1 cellular context compared by ENCODE assay signal in the genomic region with DNA sequence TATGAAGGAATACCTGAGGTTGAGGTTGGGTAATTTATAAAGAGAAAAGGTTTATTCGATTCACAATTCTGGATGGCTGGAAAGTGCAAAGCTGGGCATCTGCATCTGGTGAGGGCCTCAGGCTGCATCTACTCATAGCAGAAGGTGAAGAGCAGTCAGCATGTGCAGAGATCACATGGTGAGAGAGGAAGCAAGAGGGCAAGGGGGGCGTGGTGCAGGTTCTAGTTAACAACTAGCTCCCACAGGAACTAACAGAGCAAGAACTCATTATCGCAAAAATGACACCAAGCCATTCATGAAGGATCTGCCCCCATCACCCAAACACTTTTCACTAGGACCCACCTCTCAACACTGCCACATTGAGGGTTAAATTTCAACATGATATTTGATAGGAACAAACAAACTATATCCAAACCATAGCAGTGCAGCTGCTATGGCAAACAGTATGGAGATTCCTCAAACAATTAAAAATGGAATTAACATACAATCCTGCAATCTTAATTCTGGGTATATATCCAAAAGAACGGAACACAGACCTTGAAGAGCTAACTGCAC.
A peak's percentile ranks its signal among the peaks of the same experiment; 100 is the strongest.
TF ChIP-seq lines count a peak whose summit lies in the region.

No MANE protein-coding gene starts in this region.

TF ChIP-seq in HepG2, 621 proteins besides CTCF, POLR2A, EP300 and RAD21 (continued from another document):
- TF ChIP-seq, protein P1, sequence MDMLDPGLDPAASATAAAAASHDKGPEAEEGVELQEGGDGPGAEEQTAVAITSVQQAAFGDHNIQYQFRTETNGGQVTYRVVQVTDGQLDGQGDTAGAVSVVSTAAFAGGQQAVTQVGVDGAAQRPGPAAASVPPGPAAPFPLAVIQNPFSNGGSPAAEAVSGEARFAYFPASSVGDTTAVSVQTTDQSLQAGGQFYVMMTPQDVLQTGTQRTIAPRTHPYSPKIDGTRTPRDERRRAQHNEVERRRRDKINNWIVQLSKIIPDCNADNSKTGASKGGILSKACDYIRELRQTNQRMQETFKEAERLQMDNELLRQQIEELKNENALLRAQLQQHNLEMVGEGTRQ (IDR thresholded peaks at IDR 0.05; ENCODE audit: low read depth, low read length), result 0 out of 2 replicates have a peak, but pooled peaks have one; percentile 15
- TF ChIP-seq, protein P1 (CRISPR knock-in tag; IDR thresholded peaks at IDR 0.05; ENCODE audit: borderline replicate concordance), result no peak; the same call in 1 of the 2 replicates
- TF ChIP-seq SALL1 (CRISPR knock-in tag; IDR thresholded peaks at IDR 0.05) (peak; percentile 62), ZFX (CRISPR knock-in tag; IDR thresholded peaks at IDR 0.05; ENCODE audit: low read depth) (0 out of 2 replicates have a peak, but pooled peaks have one; percentile 18), SOX13 (IDR thresholded peaks at IDR 0.05) (no peak), SOX13 (CRISPR knock-in tag; conservative IDR thresholded peaks at IDR 0.05 in 1 of 2, IDR thresholded peaks at IDR 0.05 in 1 of 2) (0 out of 4 replicates have a peak, but pooled peaks of 1 of the 2 experiments have one; percentile 10), KDM4B (CRISPR knock-in tag; IDR thresholded peaks at IDR 0.05) (no peak), CCDC6 (CRISPR knock-in tag; IDR thresholded peaks at IDR 0.05) (0 out of 2 replicates have a peak, but pooled peaks have one; percentile 40), RFXAP (CRISPR knock-in tag; IDR thresholded peaks at IDR 0.05; ENCODE audit: borderline replicate concordance) (no peak), SAP130 (CRISPR knock-in tag; IDR thresholded peaks at IDR 0.05; ENCODE audit: low read depth) (peak; percentile 58), SOX6 (IDR thresholded peaks at IDR 0.05) (no peak), SOX6 (CRISPR knock-in tag; IDR thresholded peaks at IDR 0.05) (0 out of 2 replicates have a peak, but pooled peaks have one; percentile 23), MED1 (CRISPR knock-in tag; IDR thresholded peaks at IDR 0.05) (0 out of 2 replicates have a peak, but pooled peaks have one; percentile 30), KLF9 (CRISPR knock-in tag; IDR thresholded peaks at IDR 0.05; ENCODE audit: low read depth) (no peak), TBX2 (CRISPR knock-in tag; IDR thresholded peaks at IDR 0.05; ENCODE audit: borderline replicate concordance) (peak; percentile 29; the same call in 1 of the 2 replicates), MXD4 (CRISPR knock-in tag; IDR thresholded peaks at IDR 0.05) (peak; percentile 62; the same call in 1 of the 2 replicates), SPEN (CRISPR knock-in tag; IDR thresholded peaks at IDR 0.05; ENCODE audit: low read depth) (0 out of 2 replicates have a peak, but pooled peaks have one; percentile 40), ZBTB38 (CRISPR knock-in tag; IDR thresholded peaks at IDR 0.05) (0 out of 2 replicates have a peak, but pooled peaks have one; percentile 26), ZNF792 (CRISPR knock-in tag; IDR thresholded peaks at IDR 0.05) (0 out of 2 replicates have a peak, but pooled peaks have one; percentile 57), ZNF841 (CRISPR knock-in tag; IDR thresholded peaks at IDR 0.05; ENCODE audit: borderline replicate concordance) (no peak), MXI1 (IDR thresholded peaks at IDR 0.05; ENCODE audit: borderline replicate concordance, low read depth, low read length) (peak; percentile 36; the same call in 1 of the 3 replicates), ZNF790 (CRISPR knock-in tag; IDR thresholded peaks at IDR 0.05; ENCODE audit: borderline replicate concordance) (no peak), FOXA3 (CRISPR knock-in tag; IDR thresholded peaks at IDR 0.05) (peak; percentile 21; the same call in 1 of the 2 replicates), ZNF879 (CRISPR knock-in tag; IDR thresholded peaks at IDR 0.05) (no peak), FOXA1 (IDR thresholded peaks at IDR 0.05) (no peak), FOXA1 (CRISPR knock-in tag; IDR thresholded peaks at IDR 0.05) (no peak), PLRG1 (conservative IDR thresholded peaks at IDR 0.05) (no peak), MIXL1 (CRISPR knock-in tag; IDR thresholded peaks at IDR 0.05) (0 out of 2 replicates have a peak, but pooled peaks have one; percentile 20), MYC (CRISPR knock-in tag; IDR thresholded peaks at IDR 0.05; ENCODE audit: borderline replicate concordance) (peak; percentile 32; the same call in 1 of the 2 replicates)
- TF ChIP-seq, protein P2, sequence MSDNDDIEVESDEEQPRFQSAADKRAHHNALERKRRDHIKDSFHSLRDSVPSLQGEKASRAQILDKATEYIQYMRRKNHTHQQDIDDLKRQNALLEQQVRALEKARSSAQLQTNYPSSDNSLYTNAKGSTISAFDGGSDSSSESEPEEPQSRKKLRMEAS (IDR thresholded peaks at IDR 0.05), result peak; percentile 75
- TF ChIP-seq, protein P3, sequence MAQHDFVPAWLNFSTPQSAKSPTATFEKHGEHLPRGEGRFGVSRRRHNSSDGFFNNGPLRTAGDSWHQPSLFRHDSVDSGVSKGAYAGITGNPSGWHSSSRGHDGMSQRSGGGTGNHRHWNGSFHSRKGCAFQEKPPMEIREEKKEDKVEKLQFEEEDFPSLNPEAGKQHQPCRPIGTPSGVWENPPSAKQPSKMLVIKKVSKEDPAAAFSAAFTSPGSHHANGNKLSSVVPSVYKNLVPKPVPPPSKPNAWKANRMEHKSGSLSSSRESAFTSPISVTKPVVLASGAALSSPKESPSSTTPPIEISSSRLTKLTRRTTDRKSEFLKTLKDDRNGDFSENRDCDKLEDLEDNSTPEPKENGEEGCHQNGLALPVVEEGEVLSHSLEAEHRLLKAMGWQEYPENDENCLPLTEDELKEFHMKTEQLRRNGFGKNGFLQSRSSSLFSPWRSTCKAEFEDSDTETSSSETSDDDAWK (CRISPR knock-in tag; IDR thresholded peaks at IDR 0.05), result no peak
- TF ChIP-seq, protein P4, sequence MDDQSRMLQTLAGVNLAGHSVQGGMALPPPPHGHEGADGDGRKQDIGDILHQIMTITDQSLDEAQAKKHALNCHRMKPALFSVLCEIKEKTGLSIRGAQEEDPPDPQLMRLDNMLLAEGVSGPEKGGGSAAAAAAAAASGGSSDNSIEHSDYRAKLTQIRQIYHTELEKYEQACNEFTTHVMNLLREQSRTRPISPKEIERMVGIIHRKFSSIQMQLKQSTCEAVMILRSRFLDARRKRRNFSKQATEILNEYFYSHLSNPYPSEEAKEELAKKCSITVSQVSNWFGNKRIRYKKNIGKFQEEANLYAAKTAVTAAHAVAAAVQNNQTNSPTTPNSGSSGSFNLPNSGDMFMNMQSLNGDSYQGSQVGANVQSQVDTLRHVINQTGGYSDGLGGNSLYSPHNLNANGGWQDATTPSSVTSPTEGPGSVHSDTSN (CRISPR knock-in tag; IDR thresholded peaks at IDR 0.05; ENCODE audit: borderline replicate concordance), result no peak
- TF ChIP-seq, protein P5, sequence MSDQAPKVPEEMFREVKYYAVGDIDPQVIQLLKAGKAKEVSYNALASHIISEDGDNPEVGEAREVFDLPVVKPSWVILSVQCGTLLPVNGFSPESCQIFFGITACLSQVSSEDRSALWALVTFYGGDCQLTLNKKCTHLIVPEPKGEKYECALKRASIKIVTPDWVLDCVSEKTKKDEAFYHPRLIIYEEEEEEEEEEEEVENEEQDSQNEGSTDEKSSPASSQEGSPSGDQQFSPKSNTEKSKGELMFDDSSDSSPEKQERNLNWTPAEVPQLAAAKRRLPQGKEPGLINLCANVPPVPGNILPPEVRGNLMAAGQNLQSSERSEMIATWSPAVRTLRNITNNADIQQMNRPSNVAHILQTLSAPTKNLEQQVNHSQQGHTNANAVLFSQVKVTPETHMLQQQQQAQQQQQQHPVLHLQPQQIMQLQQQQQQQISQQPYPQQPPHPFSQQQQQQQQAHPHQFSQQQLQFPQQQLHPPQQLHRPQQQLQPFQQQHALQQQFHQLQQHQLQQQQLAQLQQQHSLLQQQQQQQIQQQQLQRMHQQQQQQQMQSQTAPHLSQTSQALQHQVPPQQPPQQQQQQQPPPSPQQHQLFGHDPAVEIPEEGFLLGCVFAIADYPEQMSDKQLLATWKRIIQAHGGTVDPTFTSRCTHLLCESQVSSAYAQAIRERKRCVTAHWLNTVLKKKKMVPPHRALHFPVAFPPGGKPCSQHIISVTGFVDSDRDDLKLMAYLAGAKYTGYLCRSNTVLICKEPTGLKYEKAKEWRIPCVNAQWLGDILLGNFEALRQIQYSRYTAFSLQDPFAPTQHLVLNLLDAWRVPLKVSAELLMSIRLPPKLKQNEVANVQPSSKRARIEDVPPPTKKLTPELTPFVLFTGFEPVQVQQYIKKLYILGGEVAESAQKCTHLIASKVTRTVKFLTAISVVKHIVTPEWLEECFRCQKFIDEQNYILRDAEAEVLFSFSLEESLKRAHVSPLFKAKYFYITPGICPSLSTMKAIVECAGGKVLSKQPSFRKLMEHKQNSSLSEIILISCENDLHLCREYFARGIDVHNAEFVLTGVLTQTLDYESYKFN (CRISPR knock-in tag; conservative IDR thresholded peaks at IDR 0.05), result 0 out of 2 replicates have a peak, but pooled peaks have one; percentile 12
- TF ChIP-seq, protein P6, sequence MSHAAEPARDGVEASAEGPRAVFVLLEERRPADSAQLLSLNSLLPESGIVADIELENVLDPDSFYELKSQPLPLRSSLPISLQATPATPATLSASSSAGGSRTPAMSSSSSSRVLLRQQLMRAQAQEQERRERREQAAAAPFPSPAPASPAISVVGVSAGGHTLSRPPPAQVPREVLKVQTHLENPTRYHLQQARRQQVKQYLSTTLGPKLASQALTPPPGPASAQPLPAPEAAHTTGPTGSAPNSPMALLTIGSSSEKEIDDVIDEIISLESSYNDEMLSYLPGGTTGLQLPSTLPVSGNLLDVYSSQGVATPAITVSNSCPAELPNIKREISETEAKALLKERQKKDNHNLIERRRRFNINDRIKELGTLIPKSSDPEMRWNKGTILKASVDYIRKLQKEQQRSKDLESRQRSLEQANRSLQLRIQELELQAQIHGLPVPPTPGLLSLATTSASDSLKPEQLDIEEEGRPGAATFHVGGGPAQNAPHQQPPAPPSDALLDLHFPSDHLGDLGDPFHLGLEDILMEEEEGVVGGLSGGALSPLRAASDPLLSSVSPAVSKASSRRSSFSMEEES (CRISPR knock-in tag; IDR thresholded peaks at IDR 0.05), result 0 out of 2 replicates have a peak, but pooled peaks have one; percentile 42
- TF ChIP-seq, protein P7, sequence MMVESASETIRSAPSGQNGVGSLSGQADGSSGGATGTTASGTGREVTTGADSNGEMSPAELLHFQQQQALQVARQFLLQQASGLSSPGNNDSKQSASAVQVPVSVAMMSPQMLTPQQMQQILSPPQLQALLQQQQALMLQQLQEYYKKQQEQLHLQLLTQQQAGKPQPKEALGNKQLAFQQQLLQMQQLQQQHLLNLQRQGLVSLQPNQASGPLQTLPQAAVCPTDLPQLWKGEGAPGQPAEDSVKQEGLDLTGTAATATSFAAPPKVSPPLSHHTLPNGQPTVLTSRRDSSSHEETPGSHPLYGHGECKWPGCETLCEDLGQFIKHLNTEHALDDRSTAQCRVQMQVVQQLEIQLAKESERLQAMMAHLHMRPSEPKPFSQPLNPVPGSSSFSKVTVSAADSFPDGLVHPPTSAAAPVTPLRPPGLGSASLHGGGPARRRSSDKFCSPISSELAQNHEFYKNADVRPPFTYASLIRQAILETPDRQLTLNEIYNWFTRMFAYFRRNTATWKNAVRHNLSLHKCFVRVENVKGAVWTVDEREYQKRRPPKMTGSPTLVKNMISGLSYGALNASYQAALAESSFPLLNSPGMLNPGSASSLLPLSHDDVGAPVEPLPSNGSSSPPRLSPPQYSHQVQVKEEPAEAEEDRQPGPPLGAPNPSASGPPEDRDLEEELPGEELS (CRISPR knock-in tag; IDR thresholded peaks at IDR 0.05), result 0 out of 2 replicates have a peak, but pooled peaks have one; percentile 25
- TF ChIP-seq, protein P8, sequence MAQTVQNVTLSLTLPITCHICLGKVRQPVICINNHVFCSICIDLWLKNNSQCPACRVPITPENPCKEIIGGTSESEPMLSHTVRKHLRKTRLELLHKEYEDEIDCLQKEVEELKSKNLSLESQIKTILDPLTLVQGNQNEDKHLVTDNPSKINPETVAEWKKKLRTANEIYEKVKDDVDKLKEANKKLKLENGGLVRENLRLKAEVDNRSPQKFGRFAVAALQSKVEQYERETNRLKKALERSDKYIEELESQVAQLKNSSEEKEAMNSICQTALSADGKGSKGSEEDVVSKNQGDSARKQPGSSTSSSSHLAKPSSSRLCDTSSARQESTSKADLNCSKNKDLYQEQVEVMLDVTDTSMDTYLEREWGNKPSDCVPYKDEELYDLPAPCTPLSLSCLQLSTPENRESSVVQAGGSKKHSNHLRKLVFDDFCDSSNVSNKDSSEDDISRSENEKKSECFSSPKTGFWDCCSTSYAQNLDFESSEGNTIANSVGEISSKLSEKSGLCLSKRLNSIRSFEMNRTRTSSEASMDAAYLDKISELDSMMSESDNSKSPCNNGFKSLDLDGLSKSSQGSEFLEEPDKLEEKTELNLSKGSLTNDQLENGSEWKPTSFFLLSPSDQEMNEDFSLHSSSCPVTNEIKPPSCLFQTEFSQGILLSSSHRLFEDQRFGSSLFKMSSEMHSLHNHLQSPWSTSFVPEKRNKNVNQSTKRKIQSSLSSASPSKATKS (CRISPR knock-in tag; IDR thresholded peaks at IDR 0.05), result no peak
